2 cellular contexts compared by ENCODE assay signal in genomic region chr1:39195166-39196111, GRCh38.
TF ChIP-seq lines count a peak whose summit lies in the region.

No MANE protein-coding gene starts in this region.

TF ChIP-seq in HCT116, 20 proteins besides CTCF, POLR2A, EP300 and RAD21 (continued from another document):
- TF ChIP-seq, protein P1, sequence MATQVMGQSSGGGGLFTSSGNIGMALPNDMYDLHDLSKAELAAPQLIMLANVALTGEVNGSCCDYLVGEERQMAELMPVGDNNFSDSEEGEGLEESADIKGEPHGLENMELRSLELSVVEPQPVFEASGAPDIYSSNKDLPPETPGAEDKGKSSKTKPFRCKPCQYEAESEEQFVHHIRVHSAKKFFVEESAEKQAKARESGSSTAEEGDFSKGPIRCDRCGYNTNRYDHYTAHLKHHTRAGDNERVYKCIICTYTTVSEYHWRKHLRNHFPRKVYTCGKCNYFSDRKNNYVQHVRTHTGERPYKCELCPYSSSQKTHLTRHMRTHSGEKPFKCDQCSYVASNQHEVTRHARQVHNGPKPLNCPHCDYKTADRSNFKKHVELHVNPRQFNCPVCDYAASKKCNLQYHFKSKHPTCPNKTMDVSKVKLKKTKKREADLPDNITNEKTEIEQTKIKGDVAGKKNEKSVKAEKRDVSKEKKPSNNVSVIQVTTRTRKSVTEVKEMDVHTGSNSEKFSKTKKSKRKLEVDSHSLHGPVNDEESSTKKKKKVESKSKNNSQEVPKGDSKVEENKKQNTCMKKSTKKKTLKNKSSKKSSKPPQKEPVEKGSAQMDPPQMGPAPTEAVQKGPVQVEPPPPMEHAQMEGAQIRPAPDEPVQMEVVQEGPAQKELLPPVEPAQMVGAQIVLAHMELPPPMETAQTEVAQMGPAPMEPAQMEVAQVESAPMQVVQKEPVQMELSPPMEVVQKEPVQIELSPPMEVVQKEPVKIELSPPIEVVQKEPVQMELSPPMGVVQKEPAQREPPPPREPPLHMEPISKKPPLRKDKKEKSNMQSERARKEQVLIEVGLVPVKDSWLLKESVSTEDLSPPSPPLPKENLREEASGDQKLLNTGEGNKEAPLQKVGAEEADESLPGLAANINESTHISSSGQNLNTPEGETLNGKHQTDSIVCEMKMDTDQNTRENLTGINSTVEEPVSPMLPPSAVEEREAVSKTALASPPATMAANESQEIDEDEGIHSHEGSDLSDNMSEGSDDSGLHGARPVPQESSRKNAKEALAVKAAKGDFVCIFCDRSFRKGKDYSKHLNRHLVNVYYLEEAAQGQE (IDR thresholded peaks at IDR 0.05; ENCODE audit: low read depth) = no peak
TF ChIP-seq in HCT116: peak in this region for 0.

TF ChIP-seq in WTC11, 78 proteins besides CTCF, POLR2A, EP300 and RAD21 (continued from another document):
- TF ChIP-seq, protein P2, sequence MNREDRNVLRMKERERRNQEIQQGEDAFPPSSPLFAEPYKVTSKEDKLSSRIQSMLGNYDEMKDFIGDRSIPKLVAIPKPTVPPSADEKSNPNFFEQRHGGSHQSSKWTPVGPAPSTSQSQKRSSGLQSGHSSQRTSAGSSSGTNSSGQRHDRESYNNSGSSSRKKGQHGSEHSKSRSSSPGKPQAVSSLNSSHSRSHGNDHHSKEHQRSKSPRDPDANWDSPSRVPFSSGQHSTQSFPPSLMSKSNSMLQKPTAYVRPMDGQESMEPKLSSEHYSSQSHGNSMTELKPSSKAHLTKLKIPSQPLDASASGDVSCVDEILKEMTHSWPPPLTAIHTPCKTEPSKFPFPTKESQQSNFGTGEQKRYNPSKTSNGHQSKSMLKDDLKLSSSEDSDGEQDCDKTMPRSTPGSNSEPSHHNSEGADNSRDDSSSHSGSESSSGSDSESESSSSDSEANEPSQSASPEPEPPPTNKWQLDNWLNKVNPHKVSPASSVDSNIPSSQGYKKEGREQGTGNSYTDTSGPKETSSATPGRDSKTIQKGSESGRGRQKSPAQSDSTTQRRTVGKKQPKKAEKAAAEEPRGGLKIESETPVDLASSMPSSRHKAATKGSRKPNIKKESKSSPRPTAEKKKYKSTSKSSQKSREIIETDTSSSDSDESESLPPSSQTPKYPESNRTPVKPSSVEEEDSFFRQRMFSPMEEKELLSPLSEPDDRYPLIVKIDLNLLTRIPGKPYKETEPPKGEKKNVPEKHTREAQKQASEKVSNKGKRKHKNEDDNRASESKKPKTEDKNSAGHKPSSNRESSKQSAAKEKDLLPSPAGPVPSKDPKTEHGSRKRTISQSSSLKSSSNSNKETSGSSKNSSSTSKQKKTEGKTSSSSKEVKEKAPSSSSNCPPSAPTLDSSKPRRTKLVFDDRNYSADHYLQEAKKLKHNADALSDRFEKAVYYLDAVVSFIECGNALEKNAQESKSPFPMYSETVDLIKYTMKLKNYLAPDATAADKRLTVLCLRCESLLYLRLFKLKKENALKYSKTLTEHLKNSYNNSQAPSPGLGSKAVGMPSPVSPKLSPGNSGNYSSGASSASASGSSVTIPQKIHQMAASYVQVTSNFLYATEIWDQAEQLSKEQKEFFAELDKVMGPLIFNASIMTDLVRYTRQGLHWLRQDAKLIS (CRISPR knock-in tag; IDR thresholded peaks at IDR 0.05; ENCODE audit: borderline replicate concordance) = no peak
- TF ChIP-seq ATF3 (CRISPR knock-in tag; conservative IDR thresholded peaks at IDR 0.05) = no peak
- TF ChIP-seq, protein P3, sequence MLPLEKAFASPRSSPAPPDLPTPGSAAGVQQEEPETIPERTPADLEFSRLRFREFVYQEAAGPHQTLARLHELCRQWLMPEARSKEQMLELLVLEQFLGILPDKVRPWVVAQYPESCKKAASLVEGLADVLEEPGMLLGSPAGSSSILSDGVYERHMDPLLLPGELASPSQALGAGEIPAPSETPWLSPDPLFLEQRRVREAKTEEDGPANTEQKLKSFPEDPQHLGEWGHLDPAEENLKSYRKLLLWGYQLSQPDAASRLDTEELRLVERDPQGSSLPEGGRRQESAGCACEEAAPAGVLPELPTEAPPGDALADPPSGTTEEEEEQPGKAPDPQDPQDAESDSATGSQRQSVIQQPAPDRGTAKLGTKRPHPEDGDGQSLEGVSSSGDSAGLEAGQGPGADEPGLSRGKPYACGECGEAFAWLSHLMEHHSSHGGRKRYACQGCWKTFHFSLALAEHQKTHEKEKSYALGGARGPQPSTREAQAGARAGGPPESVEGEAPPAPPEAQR (CRISPR knock-in tag; IDR thresholded peaks at IDR 0.05) = no peak
- TF ChIP-seq, protein P4, sequence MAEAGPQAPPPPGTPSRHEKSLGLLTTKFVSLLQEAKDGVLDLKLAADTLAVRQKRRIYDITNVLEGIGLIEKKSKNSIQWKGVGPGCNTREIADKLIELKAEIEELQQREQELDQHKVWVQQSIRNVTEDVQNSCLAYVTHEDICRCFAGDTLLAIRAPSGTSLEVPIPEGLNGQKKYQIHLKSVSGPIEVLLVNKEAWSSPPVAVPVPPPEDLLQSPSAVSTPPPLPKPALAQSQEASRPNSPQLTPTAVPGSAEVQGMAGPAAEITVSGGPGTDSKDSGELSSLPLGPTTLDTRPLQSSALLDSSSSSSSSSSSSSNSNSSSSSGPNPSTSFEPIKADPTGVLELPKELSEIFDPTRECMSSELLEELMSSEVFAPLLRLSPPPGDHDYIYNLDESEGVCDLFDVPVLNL (CRISPR knock-in tag; IDR thresholded peaks at IDR 0.05; ENCODE audit: borderline replicate concordance, low read depth) = no peak
- TF ChIP-seq TEAD1 (CRISPR knock-in tag; IDR thresholded peaks at IDR 0.05) = no peak
- TF ChIP-seq ETV6 (CRISPR knock-in tag; IDR thresholded peaks at IDR 0.05) = no peak
- TF ChIP-seq SP1 (CRISPR knock-in tag; conservative IDR thresholded peaks at IDR 0.05) = no peak
- no peak for TF ChIP-seq ZNF396 (CRISPR knock-in tag; IDR thresholded peaks at IDR 0.05; ENCODE audit: borderline replicate concordance)
- TF ChIP-seq CDX4 (CRISPR knock-in tag; IDR thresholded peaks at IDR 0.05; ENCODE audit: borderline replicate concordance) = no peak
- TF ChIP-seq, protein P5, sequence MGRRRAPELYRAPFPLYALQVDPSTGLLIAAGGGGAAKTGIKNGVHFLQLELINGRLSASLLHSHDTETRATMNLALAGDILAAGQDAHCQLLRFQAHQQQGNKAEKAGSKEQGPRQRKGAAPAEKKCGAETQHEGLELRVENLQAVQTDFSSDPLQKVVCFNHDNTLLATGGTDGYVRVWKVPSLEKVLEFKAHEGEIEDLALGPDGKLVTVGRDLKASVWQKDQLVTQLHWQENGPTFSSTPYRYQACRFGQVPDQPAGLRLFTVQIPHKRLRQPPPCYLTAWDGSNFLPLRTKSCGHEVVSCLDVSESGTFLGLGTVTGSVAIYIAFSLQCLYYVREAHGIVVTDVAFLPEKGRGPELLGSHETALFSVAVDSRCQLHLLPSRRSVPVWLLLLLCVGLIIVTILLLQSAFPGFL (CRISPR knock-in tag; IDR thresholded peaks at IDR 0.05; ENCODE audit: borderline replicate concordance) = no peak
- TF ChIP-seq ZNF423 (CRISPR knock-in tag; IDR thresholded peaks at IDR 0.05) = no peak
- no peak for TF ChIP-seq RORB (CRISPR knock-in tag; IDR thresholded peaks at IDR 0.05)
- TF ChIP-seq FOXP1 (CRISPR knock-in tag; IDR thresholded peaks at IDR 0.05; ENCODE audit: borderline replicate concordance) = no peak
